14 cellular contexts compared by ENCODE assay signal in the genomic region with DNA sequence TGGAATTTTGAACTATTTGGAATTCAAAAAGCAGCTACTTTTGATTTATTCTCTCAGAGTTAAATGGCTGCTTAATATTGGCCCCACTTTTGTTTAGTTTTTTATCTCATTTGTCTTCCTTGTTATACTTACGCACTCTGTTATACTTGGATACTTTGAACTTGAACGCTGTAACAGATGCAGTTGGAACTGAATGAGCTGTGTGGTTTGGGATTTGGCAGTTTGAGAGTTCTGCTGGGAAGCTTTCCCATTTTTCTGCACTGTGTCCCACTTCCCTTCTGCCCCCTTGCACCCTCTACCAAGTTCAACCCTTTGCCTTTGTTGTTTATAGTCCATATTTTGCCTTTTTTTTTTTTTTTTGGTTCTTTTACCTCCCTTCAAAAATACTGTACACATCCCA. TPM values are rescaled to one million over a fixed set of nuclear protein-coding genes. Genes with fewer than 3 reads are reported as not detected.
DNase-seq lines count a peak whose midpoint lies in the region; ATAC-seq, FAIRE-seq and TF ChIP-seq lines count a peak whose summit lies in the region.
"Had no signal": no experiment of that assay in that cellular context is flagged by ENCODE, and none has a peak within 500 bp of the region (broad histone marks: within the 10 kb centered on the region; RNA-seq: fewer than 3 reads in every experiment).

No MANE protein-coding gene starts in this region.

- intact Hi-C loops in testis (cut with DNase I; ENCODE audit: low total_unique reads), result no loop called here

- H3K27ac ChIP-seq in SK-N-MC (no peak overlapping the region), mucosa of rectum (ENCODE audit: low read depth in 2 of 2, low read length in 2 of 2) (peak overlapping the region; percentile 49 to 61), testis (peak overlapping the region; percentile 96 to 99)

- no peak for FAIRE-seq in H54 (lab: Jason Lieb, UNC)
- FAIRE-seq: endothelial cell of umbilical vein, HTR-8/SVneo had no signal

- H3K9ac ChIP-seq in SK-N-MC (ENCODE audit: insufficient read length) (peak overlapping the region; percentile 89), mucosa of rectum (ENCODE audit: low read depth in 1 of 2, low read length in 2 of 2) (peak overlapping the region; percentile 17 to 98)

- no peak for ATAC-seq in HG03457 (IDR thresholded peaks at IDR 0.05; ENCODE audit: unreplicated experiment)
- ATAC-seq in GM21526 (IDR thresholded peaks at IDR 0.05; ENCODE audit: low FRiP score, unreplicated experiment), result no peak
- ATAC-seq: activated CD4-positive, alpha-beta T cell treated with anti-CD3 and anti-CD28 coated beads for 36 hours had no signal

- no peak for TF ChIP-seq CTCF in fibroblast of mammary gland (conservative IDR thresholded peaks at IDR 0.05; ENCODE audit: control insufficient read depth, insufficient read depth, low read depth, low read length)
- no peak for TF ChIP-seq CTCF in testis (IDR thresholded peaks at IDR 0.05)

- DNase-seq in SK-N-MC (ENCODE audit: low read depth, low spot score), result no peak
- peak; percentile 80 for DNase-seq in fibroblast of mammary gland (ENCODE audit: low read depth)
- DNase-seq in testis, result no peak
- no peak for DNase-seq in H54 (ENCODE audit: insufficient read length, low spot score)
- DNase-seq in HuH-7 (ENCODE audit: low spot score), result no peak
- DNase-seq: activated CD4-positive, alpha-beta T cell treated with anti-CD3 and anti-CD28 coated beads for 36 hours; activated gamma-delta T cell treated with Interleukin-2 at 50 U/mL for 16 hours; GF-D8; kidney glomerular epithelial cell had no signal

- H3K36me3 ChIP-seq in SK-N-MC (ENCODE audit: insufficient read depth, low read length), result peaks cover 71% of the 10 kb centered on the region
- peaks cover 4 to 5% of the 10 kb centered on the region in 2 donors for H3K36me3 ChIP-seq in mucosa of rectum (ENCODE audit: control insufficient read depth in 2 of 2, insufficient read depth in 2 of 2, low read length in 2 of 2)
- H3K36me3 ChIP-seq in testis (ENCODE audit: low read depth, missing control alignments), result no peaks in the 10 kb centered on the region

- no peak for TF ChIP-seq POLR2A in testis (IDR thresholded peaks at IDR 0.05)
- no peak for TF ChIP-seq POLR2A in H54 (IDR thresholded peaks at IDR 0.05; ENCODE audit: low read depth, low read length)

- H3K4me3 ChIP-seq in SK-N-MC (peak overlapping the region; percentile 90), fibroblast of mammary gland (ENCODE audit: control insufficient read depth, low read depth, low read length) (peak overlapping the region; percentile 17), mucosa of rectum (ENCODE audit: low read length in 2 of 2) (peak overlapping the region in 1 of 2 donors; percentile 56), testis (peak overlapping the region in 1 of 2 donors; percentile 89)

- H3K4me1 ChIP-seq in mucosa of rectum (ENCODE audit: control insufficient read depth in 2 of 2, insufficient read depth in 2 of 2, low read length in 2 of 2) (peaks cover 13 to 30% of the 10 kb centered on the region in 2 donors), testis (peaks cover 44% of the 10 kb centered on the region)

- 31 to 46% methylated on average over 2 of the region's 2 CpGs for WGBS in testis, 2 donors

- H3K9me3 ChIP-seq in SK-N-MC (ENCODE audit: low read depth, low read length) (no peaks in the 10 kb centered on the region), mucosa of rectum (ENCODE audit: control insufficient read depth in 2 of 2, low read length in 2 of 2) (no peaks in the 10 kb centered on the region), testis (no peaks in the 10 kb centered on the region)

- H3K27me3 ChIP-seq in mucosa of rectum (ENCODE audit: control insufficient read depth in 2 of 2, insufficient read depth in 2 of 2, low read length in 2 of 2) (no peaks in the 10 kb centered on the region), testis (no peaks in the 10 kb centered on the region)

RNA-seq across cellular contexts. Expression of a gene that starts 3.8 kb away (rescaled TPM):
- total RNA-seq in testis, result 100 to 1,000 TPM; 163 to 190 TPM
- 44.1 TPM for polyA plus RNA-seq in testis (ENCODE audit: insufficient read depth, low read depth, low replicate concordance)

RNA-seq across cellular contexts. Expression of a gene that starts 52.1 kb away (rescaled TPM):
- total RNA-seq in testis, result 10 to 100 TPM in 1 of 2 donors, 1 to 10 TPM in 1; 7.4 to 21.2 TPM
- polyA plus RNA-seq in testis (ENCODE audit: insufficient read depth, low read depth, low replicate concordance), result 36.9 TPM
- total RNA-seq: activated CD4-positive, alpha-beta T cell treated with anti-CD3 and anti-CD28 coated beads for 36 hours; endothelial cell of umbilical vein had no signal
